Comparison of ENCODE assay signal across 9 cellular contexts in genomic region chrX:155148724-155149537, GRCh38.
DNase-seq lines count a peak whose midpoint lies in the region; ATAC-seq and TF ChIP-seq lines count a peak whose summit lies in the region.
"Had no signal": no experiment of that assay in that cellular context is flagged by ENCODE, and none has a peak within 500 bp of the region (broad histone marks: within the 10 kb centered on the region; RNA-seq: fewer than 3 reads in every experiment).

No MANE protein-coding gene starts in this region.

- TF ChIP-seq CTCF in WTC11 (IDR thresholded peaks at IDR 0.05): peak; percentile 53
- peak; percentile 54 for TF ChIP-seq CTCF in fibroblast of pulmonary artery (IDR thresholded peaks at IDR 0.05; ENCODE audit: low read length, missing control alignments)
- peak in 1 of 3 experiments; percentile 9 for TF ChIP-seq CTCF in vagina (IDR thresholded peaks at IDR 0.05)

- H3K27me3 Mint-ChIP-seq in WTC11 (ENCODE audit: low read depth): 0 out of 2 replicates have a peak, but pooled peaks cover 3% of the 10 kb centered on the region
- H3K27me3 Mint-ChIP-seq in stimulated activated naive B cell treated with anti-CD40 and anti-IgM and Interleukin-4, amounts not matched to agents 10 μg/mL and 1 μg/mL and 100 μg/mL, for 72 hours: peaks cover 0 to 3% of the 10 kb centered on the region in 2 donors

- no peak for TF ChIP-seq POLR2A in vagina (IDR thresholded peaks at IDR 0.05)

- H3K4me3 ChIP-seq in fibroblast of pulmonary artery (replicated peaks; ENCODE audit: low read depth, low read length) (no peak overlapping the region), vagina (no peak overlapping the region)
- H3K4me3 ChIP-seq: lung had no signal

- no peaks in the 10 kb centered on the region for H3K36me3 ChIP-seq in vagina

- no peak overlapping the region for H3K4me3 Mint-ChIP-seq in WTC11
- no peak overlapping the region for H3K4me3 Mint-ChIP-seq in stimulated activated naive B cell treated with anti-CD40 and anti-IgM and Interleukin-4, amounts not matched to agents 10 μg/mL and 1 μg/mL and 100 μg/mL, for 72 hours

- H3K36me3 Mint-ChIP-seq in WTC11: no peaks in the 10 kb centered on the region
- no peaks in the 10 kb centered on the region for H3K36me3 Mint-ChIP-seq in stimulated activated naive B cell treated with anti-CD40 and anti-IgM and Interleukin-4, amounts not matched to agents 10 μg/mL and 1 μg/mL and 100 μg/mL, for 72 hours

- CTCF ChIA-PET in HEK293T (lab: Yijun Ruan, JAX): interaction anchor here (0.6 to 1.3 kb wide), 5 partner anchors 10 to 231 kb away, joined by 3 to 9 read pairs (median 4); no protein-coding TSS in a partner anchor
- CTCF ChIA-PET in WTC11 (lab: Charles Lee): interaction anchor here (0.5 to 1.6 kb wide), 11 partner anchors 9 to 231 kb away, joined by 3 to 19 read pairs (median 3); partner anchors contain the start of gene VBP1

- no peaks in the 10 kb centered on the region for H3K27me3 ChIP-seq in vagina

- H3K4me1 ChIP-seq in vagina: no peaks in the 10 kb centered on the region

- intact Hi-C loops in vagina (cut with DNase I): no loop called here

- no peak overlapping the region for H3K27ac ChIP-seq in vagina

- peak; percentile 24 for DNase-seq in D341Med (ENCODE audit: low spot score)
- peak; percentile 54 for DNase-seq in HEK293T (ENCODE audit: extremely low spot score)
- peak; percentile 17 for DNase-seq in WTC11 (ENCODE audit: low spot score)
- peak; percentile 31 for DNase-seq in fibroblast of pulmonary artery (ENCODE audit: low read depth)
- DNase-seq in stimulated activated CD4-positive, alpha-beta T cell treated with anti-CD3 and anti-CD28 coated beads, Interleukin-12 subunit alpha, Interleukin-12 subunit beta, amount 100 ng/mL, for 48 hours (ENCODE audit: low read depth in 2 of 3, low spot score in 1 of 3): peak; percentile 0 to 44 (median 18)
- DNase-seq in midbrain (lab: John Stamatoyannopoulos, UW): no peak
- DNase-seq in stimulated activated naive B cell treated with anti-CD40 and anti-IgM and Interleukin-4, amounts not matched to agents 10 μg/mL and 1 μg/mL and 100 μg/mL, for 72 hours: no peak
- DNase-seq in vagina (ENCODE audit: extremely low spot score in 2 of 2): no peak

- POLR2A ChIA-PET in HEK293T (lab: Yijun Ruan, JAX) (interaction anchor here (1.2 kb wide), 1 partner anchor 68 kb away, joined by 3 read pairs; no protein-coding TSS in a partner anchor), WTC11 (lab: Charles Lee) (no interaction called here)

- peaks cover 2% of the 10 kb centered on the region; the same call in 1 of the 2 replicates for H3K4me1 Mint-ChIP-seq in WTC11
- H3K4me1 Mint-ChIP-seq in stimulated activated naive B cell treated with anti-CD40 and anti-IgM and Interleukin-4, amounts not matched to agents 10 μg/mL and 1 μg/mL and 100 μg/mL, for 72 hours: no peaks in the 10 kb centered on the region

- no peak overlapping the region for H3K27ac Mint-ChIP-seq in WTC11
- H3K27ac Mint-ChIP-seq in stimulated activated naive B cell treated with anti-CD40 and anti-IgM and Interleukin-4, amounts not matched to agents 10 μg/mL and 1 μg/mL and 100 μg/mL, for 72 hours: no peak overlapping the region

- H3K9me3 Mint-ChIP-seq in WTC11: peaks cover 37% of the 10 kb centered on the region
- peaks cover 0 to 5% of the 10 kb centered on the region in 2 donors for H3K9me3 Mint-ChIP-seq in stimulated activated naive B cell treated with anti-CD40 and anti-IgM and Interleukin-4, amounts not matched to agents 10 μg/mL and 1 μg/mL and 100 μg/mL, for 72 hours

- H3K9me3 ChIP-seq in vagina: no peaks in the 10 kb centered on the region

- no peak for ATAC-seq in WTC11
- no peak for ATAC-seq in stimulated activated naive B cell treated with anti-CD40 and anti-IgM and Interleukin-4, amounts not matched to agents 10 μg/mL and 1 μg/mL and 100 μg/mL, for 72 hours (replicated peaks)

TF ChIP-seq in HEK293T, 16 proteins besides CTCF, POLR2A, EP300 and RAD21:
- TF ChIP-seq TARDBP (IDR thresholded peaks at IDR 0.05) (no peak), LEF1 (IDR thresholded peaks at IDR 0.05; ENCODE audit: borderline replicate concordance) (no peak), NFRKB (IDR thresholded peaks at IDR 0.05) (no peak), ELF4 (IDR thresholded peaks at IDR 0.05) (no peak), FOXA1 (IDR thresholded peaks at IDR 0.05) (no peak), FOXK2 (IDR thresholded peaks at IDR 0.05) (no peak)

TF ChIP-seq in WTC11, 78 proteins besides CTCF, POLR2A, EP300 and RAD21:
- TF ChIP-seq HMGXB4 (CRISPR knock-in tag; IDR thresholded peaks at IDR 0.05): no peak
- TF ChIP-seq, protein P1, sequence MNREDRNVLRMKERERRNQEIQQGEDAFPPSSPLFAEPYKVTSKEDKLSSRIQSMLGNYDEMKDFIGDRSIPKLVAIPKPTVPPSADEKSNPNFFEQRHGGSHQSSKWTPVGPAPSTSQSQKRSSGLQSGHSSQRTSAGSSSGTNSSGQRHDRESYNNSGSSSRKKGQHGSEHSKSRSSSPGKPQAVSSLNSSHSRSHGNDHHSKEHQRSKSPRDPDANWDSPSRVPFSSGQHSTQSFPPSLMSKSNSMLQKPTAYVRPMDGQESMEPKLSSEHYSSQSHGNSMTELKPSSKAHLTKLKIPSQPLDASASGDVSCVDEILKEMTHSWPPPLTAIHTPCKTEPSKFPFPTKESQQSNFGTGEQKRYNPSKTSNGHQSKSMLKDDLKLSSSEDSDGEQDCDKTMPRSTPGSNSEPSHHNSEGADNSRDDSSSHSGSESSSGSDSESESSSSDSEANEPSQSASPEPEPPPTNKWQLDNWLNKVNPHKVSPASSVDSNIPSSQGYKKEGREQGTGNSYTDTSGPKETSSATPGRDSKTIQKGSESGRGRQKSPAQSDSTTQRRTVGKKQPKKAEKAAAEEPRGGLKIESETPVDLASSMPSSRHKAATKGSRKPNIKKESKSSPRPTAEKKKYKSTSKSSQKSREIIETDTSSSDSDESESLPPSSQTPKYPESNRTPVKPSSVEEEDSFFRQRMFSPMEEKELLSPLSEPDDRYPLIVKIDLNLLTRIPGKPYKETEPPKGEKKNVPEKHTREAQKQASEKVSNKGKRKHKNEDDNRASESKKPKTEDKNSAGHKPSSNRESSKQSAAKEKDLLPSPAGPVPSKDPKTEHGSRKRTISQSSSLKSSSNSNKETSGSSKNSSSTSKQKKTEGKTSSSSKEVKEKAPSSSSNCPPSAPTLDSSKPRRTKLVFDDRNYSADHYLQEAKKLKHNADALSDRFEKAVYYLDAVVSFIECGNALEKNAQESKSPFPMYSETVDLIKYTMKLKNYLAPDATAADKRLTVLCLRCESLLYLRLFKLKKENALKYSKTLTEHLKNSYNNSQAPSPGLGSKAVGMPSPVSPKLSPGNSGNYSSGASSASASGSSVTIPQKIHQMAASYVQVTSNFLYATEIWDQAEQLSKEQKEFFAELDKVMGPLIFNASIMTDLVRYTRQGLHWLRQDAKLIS (CRISPR knock-in tag; IDR thresholded peaks at IDR 0.05; ENCODE audit: borderline replicate concordance): no peak
- no peak for TF ChIP-seq TP53 (CRISPR knock-in tag; IDR thresholded peaks at IDR 0.05)
- no peak for TF ChIP-seq NFATC4 (CRISPR knock-in tag; IDR thresholded peaks at IDR 0.05)
- no peak for TF ChIP-seq MLX (CRISPR knock-in tag; IDR thresholded peaks at IDR 0.05)
- no peak for TF ChIP-seq ZNF317 (CRISPR knock-in tag; IDR thresholded peaks at IDR 0.05; ENCODE audit: borderline replicate concordance, low read depth)
- TF ChIP-seq SMAD4 (CRISPR knock-in tag; IDR thresholded peaks at IDR 0.05): no peak
- no peak for TF ChIP-seq ZNF219 (CRISPR knock-in tag; IDR thresholded peaks at IDR 0.05; ENCODE audit: borderline replicate concordance)
- TF ChIP-seq, protein P2, sequence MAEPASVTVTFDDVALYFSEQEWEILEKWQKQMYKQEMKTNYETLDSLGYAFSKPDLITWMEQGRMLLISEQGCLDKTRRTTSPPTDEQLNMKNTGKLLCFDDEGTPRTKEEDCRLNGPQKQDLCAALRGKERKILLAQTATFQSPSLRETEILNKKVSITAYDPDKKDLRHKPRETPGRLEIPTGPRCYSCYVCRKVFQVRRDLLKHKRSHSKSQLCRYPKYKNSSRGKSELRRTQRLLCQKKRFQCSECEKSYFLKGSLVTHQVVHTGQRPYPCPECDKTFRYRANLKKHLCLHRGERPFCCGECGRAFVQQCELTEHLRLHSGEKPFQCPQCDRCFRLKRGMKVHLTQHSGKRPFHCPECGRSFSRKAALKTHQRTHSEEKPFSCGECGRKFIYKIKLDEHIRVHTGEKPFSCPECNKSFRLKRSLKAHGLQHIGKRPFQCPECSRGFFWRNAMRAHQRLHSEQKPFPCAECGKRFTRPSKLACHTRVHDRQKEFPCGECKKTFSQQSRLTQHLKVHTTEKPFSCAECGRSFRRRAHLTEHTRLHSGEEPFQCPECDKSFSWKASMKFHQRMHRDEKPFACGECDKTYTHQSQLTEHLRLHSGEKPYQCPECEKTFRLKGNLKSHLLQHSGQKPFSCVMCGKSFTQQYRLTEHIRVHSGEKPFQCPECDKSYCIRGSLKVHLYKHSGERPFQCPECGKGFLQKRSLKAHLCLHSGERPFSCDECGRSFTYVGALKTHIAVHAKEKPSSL (CRISPR knock-in tag; conservative IDR thresholded peaks at IDR 0.05): no peak

Comparison
In these comparisons a context has a peak if more than half of its experiments do, and no peak if none do; other contexts are left out.
1. DNase-seq: peak in D341Med (single experiment), HEK293T (single experiment), WTC11 (single experiment), fibroblast of pulmonary artery (single experiment) and stimulated activated CD4-positive, alpha-beta T cell treated with anti-CD3 and anti-CD28 coated beads, Interleukin-12 subunit alpha, Interleukin-12 subunit beta, amount 100 ng/mL, for 48 hours (3 of 3); none in midbrain (single experiment), stimulated activated naive B cell treated with anti-CD40 and anti-IgM and Interleukin-4, amounts not matched to agents 10 μg/mL and 1 μg/mL and 100 μg/mL, for 72 hours (single experiment) and vagina (0 of 2).